In genomic region chr1:46298387-46298786, GRCh38 we compare ENCODE assay signal across 24 cellular contexts. TPM values are rescaled to one million over a fixed set of nuclear protein-coding genes. Genes with fewer than 3 reads are reported as not detected.
DNase-seq lines count a peak whose midpoint lies in the region; ATAC-seq, FAIRE-seq and TF ChIP-seq lines count a peak whose summit lies in the region.
"Had no signal": no experiment of that assay in that cellular context is flagged by ENCODE, and none has a peak within 500 bp of the region (broad histone marks: within the 10 kb centered on the region; RNA-seq: fewer than 3 reads in every experiment).

No MANE protein-coding gene starts in this region.

- no peaks in the 10 kb centered on the region for H3K36me3 ChIP-seq in hepatocyte (replicated peaks; ENCODE audit: insufficient read depth, low read depth)

- H3K9me3 ChIP-seq in hepatocyte (ENCODE audit: low read depth): no peaks in the 10 kb centered on the region
- H3K9me3 ChIP-seq: ascending aorta, gastroesophageal sphincter, Peyer's patch, right lobe of liver, testis had no signal

- peaks cover 21% of the 10 kb centered on the region for H3K4me1 ChIP-seq in hepatocyte (ENCODE audit: insufficient read depth)

- peaks cover 20% of the 10 kb centered on the region for H3K36me3 Mint-ChIP-seq in progenitor cell of endocrine pancreas (ENCODE audit: insufficient read depth)
- H3K36me3 Mint-ChIP-seq in activated T-helper 2 cell treated with anti-CD3 and anti-CD28 coated beads, Interferon-gamma antibody, Interleukin-2, Interleukin-4, amounts not matched to agents 10 μg/mL and 5 μg/mL and 100 μg/mL, durations not matched to agents 14 hours and 24 hours and 36 hours (ENCODE audit: low read depth): peaks cover 42% of the 10 kb centered on the region

- DNase-seq in EL (peak; percentile 46), NCI-H226 (peak; percentile 57), hepatocyte (ENCODE audit: low spot score) (no peak), progenitor cell of endocrine pancreas (ENCODE audit: low spot score, unreplicated experiment) (no peak), H54 (ENCODE audit: insufficient read length, low spot score) (no peak), amygdala (lab: John Stamatoyannopoulos, UW) (no peak)
- DNase-seq in activated T-helper 2 cell treated with anti-CD3 and anti-CD28 coated beads, Interferon-gamma antibody, Interleukin-2, Interleukin-4, amounts not matched to agents 10 μg/mL and 5 μg/mL and 100 μg/mL, durations not matched to agents 14 hours and 24 hours and 36 hours (ENCODE audit: low spot score): no peak
- DNase-seq: activated CD8-positive, alpha-beta T cell treated with anti-CD3 and anti-CD28 coated beads, Interleukin-2, amount 10 ng/mL, durations not matched to agents 7 days and 5 days; activated naive CD4-positive, alpha-beta T cell; activated T-cell treated with anti-CD3 and anti-CD28 coated beads, Interleukin-2, amount 50 U/mL, for 1 hour; CD4-positive, CD25-positive, alpha-beta regulatory T cell; cerebellar nuclear complex; Karpas-422; NCI-H1092 treated with DMSO at 0.1 percent for 48 hours; NCI-H2029; Peyer's patch; right lobe of liver; testis had no signal

- H3K79me2 ChIP-seq in hepatocyte: peaks cover 80% of the 10 kb centered on the region

- TF ChIP-seq CTCF in hepatocyte (IDR thresholded peaks at IDR 0.05; ENCODE audit: poor library complexity): no peak
- no peak for TF ChIP-seq CTCF in progenitor cell of endocrine pancreas (IDR thresholded peaks at IDR 0.05; ENCODE audit: unreplicated experiment)

- intact Hi-C loops in activated T-helper 2 cell treated with anti-CD3 and anti-CD28 coated beads, Interferon-gamma antibody, Interleukin-2, Interleukin-4, amounts not matched to agents 10 μg/mL and 5 μg/mL and 100 μg/mL, durations not matched to agents 14 hours and 24 hours and 36 hours (cut with micrococcal nuclease): no loop called here

- peak overlapping the region; percentile 63 for H3K27ac Mint-ChIP-seq in progenitor cell of endocrine pancreas
- H3K27ac Mint-ChIP-seq in activated T-helper 2 cell treated with anti-CD3 and anti-CD28 coated beads, Interferon-gamma antibody, Interleukin-2, Interleukin-4, amounts not matched to agents 10 μg/mL and 5 μg/mL and 100 μg/mL, durations not matched to agents 14 hours and 24 hours and 36 hours: no peak overlapping the region
- H3K27ac Mint-ChIP-seq: activated CD8-positive, alpha-beta T cell treated with anti-CD3 and anti-CD28 coated beads, Interleukin-2, amount 10 ng/mL, durations not matched to agents 7 days and 5 days had no signal

- H3K27me3 ChIP-seq in hepatocyte: no peaks in the 10 kb centered on the region
- H3K27me3 ChIP-seq: ascending aorta, gastroesophageal sphincter, Peyer's patch, right lobe of liver, testis had no signal

- no peaks in the 10 kb centered on the region for H3K9me2 ChIP-seq in hepatocyte (replicated peaks; ENCODE audit: insufficient read depth)

- H3K4me3 ChIP-seq in hepatocyte: no peak overlapping the region
- H3K4me3 ChIP-seq: ascending aorta, gastroesophageal sphincter, Peyer's patch, right lobe of liver, SK-N-MC, testis had no signal

- FAIRE-seq in H54 (lab: Jason Lieb, UNC): no peak
- FAIRE-seq: G401.6 had no signal

- H3K4me2 ChIP-seq in hepatocyte: peak overlapping the region; percentile 5

- H3K9me3 Mint-ChIP-seq in progenitor cell of endocrine pancreas (ENCODE audit: low read depth): no peaks in the 10 kb centered on the region
- no peaks in the 10 kb centered on the region for H3K9me3 Mint-ChIP-seq in activated T-helper 2 cell treated with anti-CD3 and anti-CD28 coated beads, Interferon-gamma antibody, Interleukin-2, Interleukin-4, amounts not matched to agents 10 μg/mL and 5 μg/mL and 100 μg/mL, durations not matched to agents 14 hours and 24 hours and 36 hours
- H3K9me3 Mint-ChIP-seq: CD4-positive, CD25-positive, alpha-beta regulatory T cell had no signal

- peaks cover 38% of the 10 kb centered on the region for H4K20me1 ChIP-seq in hepatocyte (ENCODE audit: insufficient read depth, poor library complexity, severe bottlenecking)

- H2AFZ ChIP-seq in hepatocyte: no peak overlapping the region

- TF ChIP-seq POLR2A in H54 (IDR thresholded peaks at IDR 0.05; ENCODE audit: low read depth, low read length): no peak

- peak overlapping the region; percentile 14 for H3K27ac ChIP-seq in hepatocyte
- H3K27ac ChIP-seq: Peyer's patch, right lobe of liver, testis had no signal

- H3K4me1 Mint-ChIP-seq in progenitor cell of endocrine pancreas (ENCODE audit: low read depth): peaks cover 17% of the 10 kb centered on the region
- peaks cover 22% of the 10 kb centered on the region for H3K4me1 Mint-ChIP-seq in activated T-helper 2 cell treated with anti-CD3 and anti-CD28 coated beads, Interferon-gamma antibody, Interleukin-2, Interleukin-4, amounts not matched to agents 10 μg/mL and 5 μg/mL and 100 μg/mL, durations not matched to agents 14 hours and 24 hours and 36 hours (ENCODE audit: low read depth)

- no peak overlapping the region for H3K4me3 Mint-ChIP-seq in progenitor cell of endocrine pancreas (ENCODE audit: low read depth)
- H3K4me3 Mint-ChIP-seq in activated T-helper 2 cell treated with anti-CD3 and anti-CD28 coated beads, Interferon-gamma antibody, Interleukin-2, Interleukin-4, amounts not matched to agents 10 μg/mL and 5 μg/mL and 100 μg/mL, durations not matched to agents 14 hours and 24 hours and 36 hours (ENCODE audit: low read depth): no peak overlapping the region
- H3K4me3 Mint-ChIP-seq: activated CD8-positive, alpha-beta T cell treated with anti-CD3 and anti-CD28 coated beads, Interleukin-2, amount 10 ng/mL, durations not matched to agents 7 days and 5 days had no signal

- ATAC-seq in HG03196 (IDR thresholded peaks at IDR 0.05; ENCODE audit: unreplicated experiment): no peak
- ATAC-seq: activated CD4-positive, CD25-positive, alpha-beta regulatory T cell treated with anti-CD3 and anti-CD28 coated beads, Interleukin-2, amount 50 U/mL, for 24 hours; activated CD8-positive, alpha-beta T cell treated with anti-CD3 and anti-CD28 coated beads, Interleukin-2, amount 10 ng/mL, durations not matched to agents 7 days and 5 days; gastroesophageal sphincter; right lobe of liver had no signal

- no peaks in the 10 kb centered on the region for H3K27me3 Mint-ChIP-seq in progenitor cell of endocrine pancreas
- no peaks in the 10 kb centered on the region for H3K27me3 Mint-ChIP-seq in activated T-helper 2 cell treated with anti-CD3 and anti-CD28 coated beads, Interferon-gamma antibody, Interleukin-2, Interleukin-4, amounts not matched to agents 10 μg/mL and 5 μg/mL and 100 μg/mL, durations not matched to agents 14 hours and 24 hours and 36 hours (ENCODE audit: low read depth)
- H3K27me3 Mint-ChIP-seq: CD4-positive, CD25-positive, alpha-beta regulatory T cell had no signal

RNA-seq across cellular contexts. Expression of gene LRRC41, which starts 5.0 kb away (rescaled TPM):
- 84.4 and 104 TPM in 2 replicates for total RNA-seq in hepatocyte
- 113 and 123 TPM in 2 replicates for polyA plus RNA-seq in hepatocyte
- 100 and 103 TPM in 2 replicates for total RNA-seq in progenitor cell of endocrine pancreas
- 70.1 and 70.6 TPM in 2 replicates for total RNA-seq in activated T-helper 2 cell treated with anti-CD3 and anti-CD28 coated beads, Interferon-gamma antibody, Interleukin-2, Interleukin-4, amounts not matched to agents 10 μg/mL and 5 μg/mL and 100 μg/mL, durations not matched to agents 14 hours and 24 hours and 36 hours

RNA-seq across cellular contexts. Expression of gene UQCRH, which starts 5.1 kb away (rescaled TPM):
- 429 and 430 TPM in 2 replicates for total RNA-seq in hepatocyte
- 269 and 287 TPM in 2 replicates for polyA plus RNA-seq in hepatocyte
- total RNA-seq in progenitor cell of endocrine pancreas: 221 and 228 TPM in 2 replicates
- total RNA-seq in activated T-helper 2 cell treated with anti-CD3 and anti-CD28 coated beads, Interferon-gamma antibody, Interleukin-2, Interleukin-4, amounts not matched to agents 10 μg/mL and 5 μg/mL and 100 μg/mL, durations not matched to agents 14 hours and 24 hours and 36 hours: 262 and 275 TPM in 2 replicates

RNA-seq across cellular contexts. Expression of gene NSUN4, which starts 42.2 kb away (rescaled TPM):
- 17.6 and 20.5 TPM in 2 replicates for total RNA-seq in hepatocyte
- polyA plus RNA-seq in hepatocyte: 13.5 and 21.2 TPM in 2 replicates
- 25.0 and 30.3 TPM in 2 replicates for total RNA-seq in progenitor cell of endocrine pancreas
- 37.2 and 37.6 TPM in 2 replicates for total RNA-seq in activated T-helper 2 cell treated with anti-CD3 and anti-CD28 coated beads, Interferon-gamma antibody, Interleukin-2, Interleukin-4, amounts not matched to agents 10 μg/mL and 5 μg/mL and 100 μg/mL, durations not matched to agents 14 hours and 24 hours and 36 hours

RNA-seq across cellular contexts. Expression of gene RAD54L, which starts 50.8 kb away (rescaled TPM):
- 4.3 and 6.2 TPM in 2 replicates for total RNA-seq in hepatocyte
- polyA plus RNA-seq in hepatocyte: 4.2 and 4.9 TPM in 2 replicates
- total RNA-seq in progenitor cell of endocrine pancreas: 17.0 and 17.3 TPM in 2 replicates
- 48.0 and 49.0 TPM in 2 replicates for total RNA-seq in activated T-helper 2 cell treated with anti-CD3 and anti-CD28 coated beads, Interferon-gamma antibody, Interleukin-2, Interleukin-4, amounts not matched to agents 10 μg/mL and 5 μg/mL and 100 μg/mL, durations not matched to agents 14 hours and 24 hours and 36 hours
- total RNA-seq: ascending aorta had no signal

Comparison
In these comparisons a context has a peak if more than half of its experiments do, and no peak if none do; other contexts are left out.
1. DNase-seq: peak in EL (single experiment) and NCI-H226 (single experiment); none in hepatocyte (single experiment), progenitor cell of endocrine pancreas (single experiment), H54 (single experiment), amygdala (0 of 56) and activated T-helper 2 cell treated with anti-CD3 and anti-CD28 coated beads, Interferon-gamma antibody, Interleukin-2, Interleukin-4, amounts not matched to agents 10 μg/mL and 5 μg/mL and 100 μg/mL, durations not matched to agents 14 hours and 24 hours and 36 hours (single experiment).